Comparison of ENCODE assay signal across 23 cellular contexts in the genomic region with DNA sequence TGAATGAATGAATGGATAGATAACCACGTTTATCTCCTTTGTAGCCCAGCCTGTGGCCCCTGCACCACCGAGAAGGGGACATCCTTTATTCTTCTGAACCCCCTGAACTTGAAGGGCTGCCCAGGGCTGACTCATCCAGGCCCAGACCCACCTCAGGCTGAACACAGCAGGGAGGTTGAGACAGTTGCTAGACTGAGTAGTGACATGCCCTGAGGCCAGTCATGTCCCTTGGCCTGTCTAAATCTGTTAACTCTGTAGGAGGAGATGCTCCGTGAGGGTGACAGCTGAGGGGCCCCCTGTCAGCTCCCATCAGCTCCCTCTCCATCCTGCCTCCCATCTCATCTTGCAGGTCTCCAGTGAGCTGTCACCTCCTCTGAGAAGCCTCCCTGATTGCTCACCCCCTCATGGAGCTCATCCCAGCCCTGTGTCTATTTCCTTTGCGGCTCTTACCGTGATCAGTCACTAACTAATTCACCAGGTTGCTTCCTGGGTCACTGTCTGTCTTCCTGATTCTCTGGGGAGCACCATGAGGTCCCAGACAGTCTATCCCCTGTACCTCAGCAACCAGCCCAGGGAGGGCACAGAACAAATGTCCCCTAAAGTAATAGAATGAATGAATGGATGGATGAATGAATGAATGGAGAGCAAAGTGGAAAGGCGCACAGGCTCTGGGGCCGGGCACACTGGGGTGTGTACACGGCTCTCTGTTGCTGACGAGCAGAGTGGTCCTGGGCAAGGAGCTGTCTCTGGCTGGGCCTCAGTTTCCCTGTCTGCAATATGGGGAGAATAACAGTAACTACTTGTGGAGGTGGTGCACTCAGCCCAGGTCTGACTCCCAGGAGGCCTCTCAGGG. TPM values are rescaled to one million over a fixed set of nuclear protein-coding genes. Genes with fewer than 3 reads are reported as not detected.
DNase-seq lines count a peak whose midpoint lies in the region; ATAC-seq and TF ChIP-seq lines count a peak whose summit lies in the region.
"Had no signal": no experiment of that assay in that cellular context is flagged by ENCODE, and none has a peak within 500 bp of the region (broad histone marks: within the 10 kb centered on the region; RNA-seq: fewer than 3 reads in every experiment).

No MANE protein-coding gene starts in this region.

- no peak for TF ChIP-seq CTCF in glutamatergic neuron (IDR thresholded peaks at IDR 0.05; ENCODE audit: partially characterized antibody, unreplicated experiment)
- no peak for TF ChIP-seq CTCF in type B pancreatic cell (conservative IDR thresholded peaks at IDR 0.05)

- no peak for ATAC-seq in activated naive CD4-positive, alpha-beta T cell treated with anti-CD3 and anti-CD28 coated beads, Interleukin-2, amount 50 U/mL, for 72 hours
- ATAC-seq in GM21360 (IDR thresholded peaks at IDR 0.05; ENCODE audit: unreplicated experiment), result no peak
- ATAC-seq: activated T-cell treated with anti-CD3 and anti-CD28 coated beads, Interleukin-2, amount 50 U/mL, for 4 hours; effector memory CD8-positive, alpha-beta T cell; esophagus mucosa had no signal

- intact Hi-C loops in activated naive CD4-positive, alpha-beta T cell treated with anti-CD3 and anti-CD28 coated beads for 36 hours (cut with micrococcal nuclease), result loop anchor here (5.0 kb wide), 1 partner anchor 122 kb away; no protein-coding TSS in a partner anchor

- CTCF ChIA-PET in activated naive CD4-positive, alpha-beta T cell treated with anti-CD3 and anti-CD28 coated beads for 36 hours (lab: Charles Lee), result no interaction called here

- no peaks in the 10 kb centered on the region for H3K36me3 Mint-ChIP-seq in activated naive CD4-positive, alpha-beta T cell treated with anti-CD3 and anti-CD28 coated beads, Interleukin-2, amount 50 U/mL, for 72 hours
- H3K36me3 Mint-ChIP-seq in activated naive CD4-positive, alpha-beta T cell treated with anti-CD3 and anti-CD28 coated beads for 36 hours (ENCODE audit: low read depth), result no peaks in the 10 kb centered on the region
- no peaks in the 10 kb centered on the region for H3K36me3 Mint-ChIP-seq in glutamatergic neuron (ENCODE audit: unreplicated experiment)
- no peaks in the 10 kb centered on the region for H3K36me3 Mint-ChIP-seq in type B pancreatic cell

- no peaks in the 10 kb centered on the region for H3K9me3 Mint-ChIP-seq in activated naive CD4-positive, alpha-beta T cell treated with anti-CD3 and anti-CD28 coated beads, Interleukin-2, amount 50 U/mL, for 72 hours
- no peaks in the 10 kb centered on the region for H3K9me3 Mint-ChIP-seq in activated naive CD4-positive, alpha-beta T cell treated with anti-CD3 and anti-CD28 coated beads for 36 hours
- H3K9me3 Mint-ChIP-seq in glutamatergic neuron (ENCODE audit: unreplicated experiment) (peaks cover 7% of the 10 kb centered on the region), type B pancreatic cell (no peaks in the 10 kb centered on the region)
- H3K9me3 Mint-ChIP-seq: activated T-cell treated with anti-CD3 and anti-CD28 coated beads, Interleukin-2, amount 50 U/mL, for 4 hours; effector memory CD8-positive, alpha-beta T cell; stimulated activated naive CD8-positive, alpha-beta T cell treated with anti-CD3 and anti-CD28 coated beads, Interleukin-15, Interleukin-2, amounts not matched to agents 100 ng/mL and 50 ng/mL, for 24 hours had no signal

- DNase-seq in activated naive CD4-positive, alpha-beta T cell treated with anti-CD3 and anti-CD28 coated beads, Interleukin-2, amount 50 U/mL, for 72 hours (ENCODE audit: low spot score in 2 of 2), result no peak
- DNase-seq in activated naive CD4-positive, alpha-beta T cell treated with anti-CD3 and anti-CD28 coated beads for 36 hours, result no peak
- DNase-seq in NCI-H69 (lab: John Stamatoyannopoulos, UW) (peak; percentile 56), glutamatergic neuron (no peak), type B pancreatic cell (ENCODE audit: extremely low spot score, unreplicated experiment) (no peak), AG08396 (ENCODE audit: low spot score) (no peak)
- no peak for DNase-seq in stimulated activated naive CD4-positive, alpha-beta T cell treated with Interleukin-2 at 50 U/mL for 16 hours (lab: John Stamatoyannopoulos, UW)
- DNase-seq: 8988T; activated CD4-positive, alpha-beta T cell treated with anti-CD3 and anti-CD28 coated beads for 4 hours; activated naive CD4-positive, alpha-beta T cell treated with Interleukin-2 at 50 U/mL for 16 hours; activated T-cell treated with anti-CD3 and anti-CD28 coated beads, Interleukin-2, amount 50 U/mL, for 4 hours; effector memory CD8-positive, alpha-beta T cell; left ventricle myocardium superior; NCI-H187 treated with DMSO at 0.1 percent for 48 hours; NCI-H774; stimulated activated CD4-positive, alpha-beta T cell treated with anti-CD3 and anti-CD28 coated beads, Interleukin-2, amount 100 ng/mL, for 48 hours; thyroid gland had no signal

- peaks cover 5% of the 10 kb centered on the region for H3K27me3 Mint-ChIP-seq in activated naive CD4-positive, alpha-beta T cell treated with anti-CD3 and anti-CD28 coated beads for 36 hours (ENCODE audit: low read depth)
- H3K27me3 Mint-ChIP-seq in glutamatergic neuron (ENCODE audit: unreplicated experiment), result peaks cover 11% of the 10 kb centered on the region
- peaks cover 32% of the 10 kb centered on the region for H3K27me3 Mint-ChIP-seq in type B pancreatic cell

- no peaks in the 10 kb centered on the region for H3K4me1 Mint-ChIP-seq in activated naive CD4-positive, alpha-beta T cell treated with anti-CD3 and anti-CD28 coated beads for 36 hours (ENCODE audit: low read depth)
- H3K4me1 Mint-ChIP-seq in glutamatergic neuron (ENCODE audit: low read depth, unreplicated experiment) (peaks cover 25% of the 10 kb centered on the region), type B pancreatic cell (ENCODE audit: unreplicated experiment) (peaks cover 16% of the 10 kb centered on the region)

- no peak overlapping the region for H3K4me3 Mint-ChIP-seq in activated naive CD4-positive, alpha-beta T cell treated with anti-CD3 and anti-CD28 coated beads for 36 hours
- H3K4me3 Mint-ChIP-seq in glutamatergic neuron (ENCODE audit: unreplicated experiment) (peak overlapping the region; percentile 44), type B pancreatic cell (no peak overlapping the region)
- H3K4me3 Mint-ChIP-seq: activated T-cell treated with anti-CD3 and anti-CD28 coated beads, Interleukin-2, amount 50 U/mL, for 4 hours; effector memory CD8-positive, alpha-beta T cell; stimulated activated naive CD8-positive, alpha-beta T cell treated with anti-CD3 and anti-CD28 coated beads, Interleukin-15, Interleukin-2, amounts not matched to agents 100 ng/mL and 50 ng/mL, for 24 hours had no signal

- peak overlapping the region; percentile 14 to 53 for H3K27ac Mint-ChIP-seq in activated naive CD4-positive, alpha-beta T cell treated with anti-CD3 and anti-CD28 coated beads, Interleukin-2, amount 50 U/mL, for 72 hours
- no peak overlapping the region for H3K27ac Mint-ChIP-seq in activated naive CD4-positive, alpha-beta T cell treated with anti-CD3 and anti-CD28 coated beads for 36 hours
- H3K27ac Mint-ChIP-seq in glutamatergic neuron (ENCODE audit: unreplicated experiment) (peak overlapping the region; percentile 83), type B pancreatic cell (peak overlapping the region; percentile 26)
- H3K27ac Mint-ChIP-seq: effector memory CD8-positive, alpha-beta T cell; stimulated activated naive CD8-positive, alpha-beta T cell treated with anti-CD3 and anti-CD28 coated beads, Interleukin-15, Interleukin-2, amounts not matched to agents 100 ng/mL and 50 ng/mL, for 24 hours had no signal

RNA-seq across cellular contexts. Expression of a gene that starts 14.2 kb away (rescaled TPM):
- 1 to 10 TPM; 1.0 to 1.1 TPM for total RNA-seq in activated naive CD4-positive, alpha-beta T cell treated with anti-CD3 and anti-CD28 coated beads, Interleukin-2, amount 50 U/mL, for 72 hours
- total RNA-seq in activated naive CD4-positive, alpha-beta T cell treated with anti-CD3 and anti-CD28 coated beads for 36 hours, result under 1 TPM; 0.69 to 0.98 TPM
- total RNA-seq in glutamatergic neuron (ENCODE audit: unreplicated experiment) (0.17 TPM), type B pancreatic cell (ENCODE audit: low replicate concordance) (0.38 and 7.2 TPM in 2 replicates)
- total RNA-seq: pulmonary artery endothelial cell had no signal

RNA-seq across cellular contexts. Expression of a gene that starts 55.7 kb away (rescaled TPM):
- not detected for total RNA-seq in activated naive CD4-positive, alpha-beta T cell treated with anti-CD3 and anti-CD28 coated beads, Interleukin-2, amount 50 U/mL, for 72 hours
- total RNA-seq in activated naive CD4-positive, alpha-beta T cell treated with anti-CD3 and anti-CD28 coated beads for 36 hours, result not detected
- not detected for total RNA-seq in glutamatergic neuron (ENCODE audit: unreplicated experiment)
- total RNA-seq in type B pancreatic cell (ENCODE audit: low replicate concordance), result 0.53 and 0.76 TPM in 2 replicates
- total RNA-seq: activated CD8-positive, alpha-beta memory T cell treated with anti-CD3 and anti-CD28 coated beads for 36 hours; activated T-cell treated with anti-CD3 and anti-CD28 coated beads, Interleukin-2, amount 50 U/mL, for 4 hours; mononuclear cell; pulmonary artery endothelial cell had no signal
